1 cellular context compared by ENCODE assay signal in the genomic region with DNA sequence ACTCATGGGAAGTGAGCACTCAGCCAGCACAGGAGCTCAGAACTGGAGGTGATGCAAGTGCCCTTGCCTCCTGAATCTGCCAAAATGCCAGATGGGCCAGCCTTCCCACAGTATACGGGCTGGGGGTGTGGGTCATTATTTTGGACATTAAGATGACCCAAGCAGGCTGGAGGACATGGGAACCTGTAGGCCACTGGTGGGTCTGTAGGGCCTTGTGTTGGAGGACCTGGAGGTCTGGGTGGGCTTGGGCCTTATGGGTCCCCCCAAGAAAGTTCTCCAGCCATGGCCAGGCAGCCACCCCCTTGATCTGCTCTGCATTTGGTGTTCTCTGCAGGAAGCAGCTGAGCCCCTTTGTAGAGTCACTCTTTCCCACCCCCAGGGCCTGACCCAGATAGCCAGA.
TF ChIP-seq lines count a peak whose summit lies in the region.

No MANE protein-coding gene starts in this region.

TF ChIP-seq in IMR-90, 13 proteins besides CTCF, POLR2A, EP300 and RAD21 (continued from another document):
- TF ChIP-seq CEBPB (IDR thresholded peaks at IDR 0.05; ENCODE audit: low read depth, low read length), result no peak
